Comparison of ENCODE assay signal across 23 cellular contexts in genomic region chr12:26928661-26929060, GRCh38. TPM values are rescaled to one million over a fixed set of nuclear protein-coding genes. Genes with fewer than 3 reads are reported as not detected.
DNase-seq lines count a peak whose midpoint lies in the region; ATAC-seq, FAIRE-seq and TF ChIP-seq lines count a peak whose summit lies in the region.
"Had no signal": no experiment of that assay in that cellular context is flagged by ENCODE, and none has a peak within 500 bp of the region (broad histone marks: within the 10 kb centered on the region; RNA-seq: fewer than 3 reads in every experiment).

No MANE protein-coding gene starts in this region.

- no peak for ATAC-seq in HG02885 (IDR thresholded peaks at IDR 0.05; ENCODE audit: poor library complexity, unreplicated experiment)
- ATAC-seq: A549, GM12878 had no signal

- no peak overlapping the region for H3K4me3 Mint-ChIP-seq in mesothelial cell of epicardium
- H3K4me3 Mint-ChIP-seq: CD14-positive monocyte; CD4-positive, alpha-beta T cell; CD8-positive, alpha-beta memory T cell; HFFc6 had no signal

- no peaks in the 10 kb centered on the region for H3K4me1 Mint-ChIP-seq in mesothelial cell of epicardium
- H3K4me1 Mint-ChIP-seq: CD14-positive monocyte had no signal

- H3K9me3 Mint-ChIP-seq in mesothelial cell of epicardium, result peaks cover 3% of the 10 kb centered on the region
- H3K9me3 Mint-ChIP-seq: CD14-positive monocyte; CD4-positive, alpha-beta T cell; CD8-positive, alpha-beta memory T cell; HFFc6 had no signal

- TF ChIP-seq CTCF in D721Med (IDR thresholded peaks at IDR 0.05; ENCODE audit: insufficient read depth, missing control alignments) (no peak), mesothelial cell of epicardium (IDR thresholded peaks at IDR 0.05; ENCODE audit: unreplicated experiment) (no peak)

- peak overlapping the region; percentile 30 for H3K27ac Mint-ChIP-seq in mesothelial cell of epicardium
- H3K27ac Mint-ChIP-seq: CD14-positive monocyte; CD4-positive, alpha-beta T cell; HFFc6 had no signal

- H3K27me3 Mint-ChIP-seq in mesothelial cell of epicardium (ENCODE audit: low read depth), result no peaks in the 10 kb centered on the region
- H3K27me3 Mint-ChIP-seq: CD4-positive, alpha-beta T cell; CD8-positive, alpha-beta memory T cell had no signal

- DNase-seq in D721Med (ENCODE audit: insufficient read length, low spot score) (no peak), NCI-H82 treated with DMSO at 0.1 percent for 48 hours (lab: John Stamatoyannopoulos, UW; ENCODE audit: unreplicated experiment) (peak; percentile 46), mesothelial cell of epicardium (ENCODE audit: low spot score in 2 of 2, unreplicated experiment in 2 of 2) (no peak), NCI-H526 (lab: John Stamatoyannopoulos, UW) (no peak), GDM1 (lab: John Stamatoyannopoulos, UW) (no peak), SHP77 (lab: John Stamatoyannopoulos, UW) (no peak)
- DNase-seq: 8988T; ACHN; AML-193; BE2C; CD4-positive, alpha-beta T cell; CD8-positive, alpha-beta memory T cell; DMS153; DND-41; GOT3; HFFc6 had no signal

- H3K36me3 Mint-ChIP-seq in mesothelial cell of epicardium, result peaks cover 26% of the 10 kb centered on the region

- peak; percentile 67 for FAIRE-seq in D721Med (lab: Jason Lieb, UNC)
- FAIRE-seq: A549, G401.6, GM12878, GM18507, H54 had no signal

RNA-seq across cellular contexts. Expression of gene INTS13, which starts 9.1 kb away (rescaled TPM):
- total RNA-seq in mesothelial cell of epicardium, result 23.3 to 26.1 TPM (median 25.5 TPM) in 3 replicates

RNA-seq across cellular contexts. Expression of gene FGFR1OP2, which starts 9.6 kb away (rescaled TPM):
- total RNA-seq in mesothelial cell of epicardium, result 52.6 to 56.9 TPM (median 53.8 TPM) in 3 replicates
